In the genomic region with DNA sequence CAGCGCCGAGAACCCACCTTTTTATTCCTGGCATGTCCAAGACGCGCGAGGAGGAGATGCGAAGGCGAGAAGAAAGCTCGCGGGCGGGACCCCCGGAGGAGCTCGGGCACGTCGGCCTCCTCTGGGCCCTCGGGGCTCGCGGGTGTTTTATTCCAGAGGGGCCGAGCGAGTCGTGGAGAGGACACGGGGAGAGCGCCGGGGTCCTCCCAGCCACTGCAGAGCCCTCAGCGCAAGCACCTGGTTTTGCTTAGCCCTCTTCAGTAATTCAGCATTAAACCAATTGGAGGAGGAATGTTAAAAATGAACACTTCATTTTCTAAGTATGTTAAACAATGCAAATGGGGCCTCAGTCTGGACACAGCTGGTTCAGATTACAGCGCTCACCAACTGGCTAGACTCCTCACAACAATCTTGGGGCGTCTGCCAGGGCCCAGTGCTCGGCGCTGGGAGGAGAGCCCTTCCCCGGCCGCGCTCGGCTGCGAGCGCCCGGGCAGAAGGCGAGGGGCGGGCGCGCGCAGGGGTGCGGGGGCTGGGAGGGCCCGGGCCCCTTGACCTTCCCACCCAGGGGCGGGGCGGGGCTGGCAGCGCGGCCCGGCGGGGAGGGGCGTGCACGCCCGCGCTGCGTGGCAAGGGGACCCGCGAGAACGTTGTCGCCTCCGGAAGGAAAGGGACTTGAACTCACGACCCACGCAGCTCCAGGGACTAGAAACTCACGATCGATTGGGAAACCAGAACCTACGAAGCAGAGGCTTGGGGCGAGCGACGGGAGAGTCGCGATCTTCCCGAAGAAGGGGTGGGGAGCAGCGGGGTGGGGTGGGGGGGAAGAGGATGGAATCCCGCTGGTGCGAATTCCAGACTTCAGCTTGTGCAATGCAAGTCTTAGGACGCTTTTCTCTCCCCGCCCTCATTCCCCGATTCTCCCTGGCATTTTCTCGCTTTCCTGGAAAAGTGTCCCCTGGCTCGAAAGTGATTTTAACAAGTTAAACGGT, we compare ENCODE assay signal across 8 cellular contexts. TPM values are rescaled to one million over a fixed set of nuclear protein-coding genes. Genes with fewer than 3 reads are reported as not detected.
DNase-seq lines count a peak whose midpoint lies in the region; ATAC-seq and TF ChIP-seq lines count a peak whose summit lies in the region.

A gene with protein sequence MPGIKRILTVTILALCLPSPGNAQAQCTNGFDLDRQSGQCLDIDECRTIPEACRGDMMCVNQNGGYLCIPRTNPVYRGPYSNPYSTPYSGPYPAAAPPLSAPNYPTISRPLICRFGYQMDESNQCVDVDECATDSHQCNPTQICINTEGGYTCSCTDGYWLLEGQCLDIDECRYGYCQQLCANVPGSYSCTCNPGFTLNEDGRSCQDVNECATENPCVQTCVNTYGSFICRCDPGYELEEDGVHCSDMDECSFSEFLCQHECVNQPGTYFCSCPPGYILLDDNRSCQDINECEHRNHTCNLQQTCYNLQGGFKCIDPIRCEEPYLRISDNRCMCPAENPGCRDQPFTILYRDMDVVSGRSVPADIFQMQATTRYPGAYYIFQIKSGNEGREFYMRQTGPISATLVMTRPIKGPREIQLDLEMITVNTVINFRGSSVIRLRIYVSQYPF (minus strand): TSS at position 499 of the 989 bp plus-strand sequence. CDS start 465 bp downstream, at position 34.

- H3K27ac ChIP-seq in naive thymus-derived CD4-positive, alpha-beta T cell (ENCODE audit: low read depth, low read length): no peak within 1 kb of the TSS
- peak within 1 kb of the TSS; percentile 89 for H3K27ac ChIP-seq in suprapubic skin

- POLR2A ChIA-PET in naive thymus-derived CD4-positive, alpha-beta T cell (lab: Charles Lee): no interaction called here

- peaks cover 6 to 19% (median 15%) of the 10 kb centered on the region in 7 donors for H3K4me1 Mint-ChIP-seq in naive thymus-derived CD4-positive, alpha-beta T cell

- peaks cover 0 to 3% (median 0%) of the 10 kb centered on the region in 11 donors for H3K9me3 Mint-ChIP-seq in naive thymus-derived CD4-positive, alpha-beta T cell

- CTCF ChIA-PET in naive thymus-derived CD4-positive, alpha-beta T cell (lab: Charles Lee): no interaction called here

- H3K27me3 ChIP-seq in naive thymus-derived CD4-positive, alpha-beta T cell (ENCODE audit: control insufficient read depth in 2 of 2, insufficient read depth in 2 of 2, low read length in 2 of 2): peaks cover 0 to 11% of the 10 kb centered on the region in 2 donors
- H3K27me3 ChIP-seq in suprapubic skin: peaks cover 11% of the 10 kb centered on the region

- no peak for TF ChIP-seq EP300 in suprapubic skin (IDR thresholded peaks at IDR 0.05)

- H3K27ac Mint-ChIP-seq in naive thymus-derived CD4-positive, alpha-beta T cell: peak within 1 kb of the TSS in 6 of 9 donors; percentile 23 to 76 (median 56)

- H3K27me3 Mint-ChIP-seq in naive thymus-derived CD4-positive, alpha-beta T cell: peaks cover 25 to 60% (median 29%) of the 10 kb centered on the region in 5 donors

- WGBS in suprapubic skin: 4% methylated on average over 34 of the region's 78 CpGs

- H3K9me3 ChIP-seq in naive thymus-derived CD4-positive, alpha-beta T cell (ENCODE audit: control insufficient read depth in 2 of 3, low read length in 3 of 3): no peaks in the 10 kb centered on the region
- H3K9me3 ChIP-seq in suprapubic skin: no peaks in the 10 kb centered on the region

- TF ChIP-seq POLR2A in suprapubic skin (IDR thresholded peaks at IDR 0.05): peak in 1 of 2 donors; percentile 27

- DNase-seq in AG09309 (ENCODE audit: low read depth): peak; percentile 74
- peak; percentile 24 for DNase-seq in LoVo (ENCODE audit: low spot score)
- peak; percentile 22 for DNase-seq in activated T-helper 1 cell treated with Interleukin-2 at 50 U/mL for 16 hours (ENCODE audit: low read depth)
- DNase-seq in fibroblast of the aortic adventitia (ENCODE audit: low read depth): peak; percentile 95
- peak in 8 of 9 donors; percentile 7 to 32 (median 14) for DNase-seq in naive thymus-derived CD4-positive, alpha-beta T cell
- DNase-seq in suprapubic skin (ENCODE audit: low spot score in 2 of 2): peak; percentile 82 to 88
- DNase-seq in KG1 (lab: John Stamatoyannopoulos, UW): no peak

- peak within 1 kb of the TSS; percentile 79 to 94 (median 87) for H3K4me3 Mint-ChIP-seq in naive thymus-derived CD4-positive, alpha-beta T cell

- peaks cover 0 to 4% (median 0%) of the 10 kb centered on the region in 5 donors for H3K36me3 Mint-ChIP-seq in naive thymus-derived CD4-positive, alpha-beta T cell

- no peaks in the 10 kb centered on the region for H3K36me3 ChIP-seq in naive thymus-derived CD4-positive, alpha-beta T cell (ENCODE audit: control insufficient read depth in 2 of 3, insufficient read depth in 3 of 3, low read length in 3 of 3)
- no peaks in the 10 kb centered on the region for H3K36me3 ChIP-seq in suprapubic skin

- TF ChIP-seq CTCF in AG09309 (IDR thresholded peaks at IDR 0.05; ENCODE audit: control insufficient read depth, insufficient read depth, low read depth, low read length, missing control alignments): no peak
- TF ChIP-seq CTCF in fibroblast of the aortic adventitia (IDR thresholded peaks at IDR 0.05; ENCODE audit: insufficient read depth, low read length): no peak
- no peak for TF ChIP-seq CTCF in suprapubic skin (IDR thresholded peaks at IDR 0.05)

- H3K4me3 ChIP-seq in AG09309 (ENCODE audit: control insufficient read depth, low read depth, low read length) (peak within 1 kb of the TSS; percentile 83), fibroblast of the aortic adventitia (ENCODE audit: low read depth, low read length) (peak within 1 kb of the TSS; percentile 84), suprapubic skin (peak within 1 kb of the TSS; percentile 62)
- H3K4me3 ChIP-seq in naive thymus-derived CD4-positive, alpha-beta T cell (ENCODE audit: low read length): peak within 1 kb of the TSS; percentile 57

- H3K4me1 ChIP-seq in naive thymus-derived CD4-positive, alpha-beta T cell (ENCODE audit: control insufficient read depth in 2 of 2, insufficient read depth in 2 of 2, low read length in 2 of 2): peaks cover 4 to 12% of the 10 kb centered on the region in 2 donors
- peaks cover 15% of the 10 kb centered on the region for H3K4me1 ChIP-seq in suprapubic skin

- intact Hi-C loops in naive thymus-derived CD4-positive, alpha-beta T cell (cut with micrococcal nuclease): no loop called here

- ATAC-seq in naive thymus-derived CD4-positive, alpha-beta T cell: peak; percentile 70
- no peak for ATAC-seq in HG02981 (IDR thresholded peaks at IDR 0.05; ENCODE audit: unreplicated experiment)

RNA-seq across cellular contexts. Expression of the gene that starts here (rescaled TPM):
- total RNA-seq in fibroblast of the aortic adventitia (ENCODE audit: low replicate concordance) (56.8 and 137 TPM in 2 replicates), suprapubic skin (10 to 100 TPM; 20.3 to 44.3 (median 37.2) TPM)
- 10 to 100 TPM in 2 of 5 experiments, 1 to 10 TPM in 3; 2.9 to 11.7 (median 7.2) TPM for total RNA-seq in naive thymus-derived CD4-positive, alpha-beta T cell
- polyA plus RNA-seq in naive thymus-derived CD4-positive, alpha-beta T cell: 10 to 100 TPM; 30.5 to 53.3 TPM
